Comparison of ENCODE assay signal across 30 cellular contexts in the genomic region with DNA sequence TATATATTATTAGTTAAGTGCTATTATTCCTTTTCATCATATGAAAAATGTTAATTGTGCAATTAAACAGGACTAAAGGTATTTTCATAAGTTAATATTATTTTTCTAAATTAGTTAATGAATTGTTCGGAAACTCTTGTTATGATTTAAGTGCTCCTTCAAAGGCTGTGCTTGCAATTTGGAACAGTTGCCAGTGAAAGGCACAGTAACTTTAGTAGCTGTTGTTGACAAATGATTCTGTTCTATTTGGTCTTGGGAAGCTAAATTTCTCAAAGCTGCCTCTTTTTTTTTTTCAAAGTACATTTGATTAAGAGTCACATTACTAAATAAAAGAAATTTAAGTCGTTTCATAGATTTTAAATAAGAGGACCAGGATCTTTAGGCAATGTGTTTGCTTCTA. TPM values are rescaled to one million over a fixed set of nuclear protein-coding genes. Genes with fewer than 3 reads are reported as not detected.
"Had no signal": no experiment of that assay in that cellular context is flagged by ENCODE, and none has a peak within 500 bp of the region (broad histone marks: within the 10 kb centered on the region; RNA-seq: fewer than 3 reads in every experiment).

No MANE protein-coding gene starts in this region.

- DNase-seq: islet precursor cell; kidney glomerular epithelial cell; left cardiac atrium; lower lobe of right lung; mammary epithelial cell; mesenchymal stem cell; midbrain; mucosa of descending colon; naive thymus-derived CD4-positive, alpha-beta T cell; pancreas; retina; right cardiac atrium; stimulated activated CD4-positive, alpha-beta T cell treated with anti-CD3 and anti-CD28 coated beads, Interleukin-12 subunit alpha, Interleukin-12 subunit beta, amount 100 ng/mL, for 4 hours; stimulated activated CD4-positive, alpha-beta T cell treated with anti-CD3 and anti-CD28 coated beads, Interleukin-15, amount 100 ng/mL, for 24 hours; stimulated activated CD4-positive, alpha-beta T cell treated with anti-CD3 and anti-CD28 coated beads, Interleukin-2, amount 100 ng/mL, for 24 hours; stimulated activated CD4-positive, alpha-beta T cell treated with anti-CD3 and anti-CD28 coated beads, Interleukin-4, amount 100 ng/mL, for 1 hour; stimulated activated naive B cell treated with anti-CD40 and anti-IgM and Interleukin-4, amounts not matched to agents 10 μg/mL and 1 μg/mL and 100 μg/mL, for 72 hours; stimulated activated naive CD8-positive, alpha-beta T cell treated with anti-CD3 and anti-CD28 coated beads, Interleukin-15, Interleukin-2, amounts not matched to agents 100 U/mL and 50 U/mL, for 24 hours; stomach; testis; thyroid gland; transverse colon; upper lobe of left lung had no signal

- H3K27me3 Mint-ChIP-seq: naive thymus-derived CD4-positive, alpha-beta T cell; natural killer cell treated with Interleukin-12 subunit alpha and Interleukin-12 subunit beta and Interleukin-15 and Interleukin-18, amount 100 ng/mL, for 72 hours; stimulated activated naive B cell treated with anti-CD40 and anti-IgM and Interleukin-4, amounts not matched to agents 10 μg/mL and 1 μg/mL and 100 μg/mL, for 72 hours had no signal

- H3K4me3 ChIP-seq: lower lobe of right lung, mucosa of descending colon, pancreas, prostate gland, skin epidermis, stomach, testis, thyroid gland, transverse colon, upper lobe of left lung, vagina had no signal

- H3K36me3 ChIP-seq: lower lobe of right lung, pancreas, prostate gland, stomach, thyroid gland, transverse colon, upper lobe of left lung, vagina had no signal

- H3K4me3 Mint-ChIP-seq: naive thymus-derived CD4-positive, alpha-beta T cell; natural killer cell treated with Interleukin-12 subunit alpha and Interleukin-12 subunit beta and Interleukin-15 and Interleukin-18, amount 100 ng/mL, for 72 hours; stimulated activated naive B cell treated with anti-CD40 and anti-IgM and Interleukin-4, amounts not matched to agents 10 μg/mL and 1 μg/mL and 100 μg/mL, for 72 hours had no signal

- H3K27ac Mint-ChIP-seq: naive thymus-derived CD4-positive, alpha-beta T cell; natural killer cell treated with Interleukin-12 subunit alpha and Interleukin-12 subunit beta and Interleukin-15 and Interleukin-18, amount 100 ng/mL, for 72 hours; stimulated activated naive B cell treated with anti-CD40 and anti-IgM and Interleukin-4, amounts not matched to agents 10 μg/mL and 1 μg/mL and 100 μg/mL, for 72 hours had no signal

- H3K9me3 ChIP-seq: lower lobe of right lung, mucosa of descending colon, pancreas, prostate gland, stomach, testis, thyroid gland, transverse colon, upper lobe of left lung, vagina had no signal

- H3K27me3 ChIP-seq: pancreas, stomach, testis, thyroid gland, transverse colon, upper lobe of left lung, vagina had no signal

- FAIRE-seq: pancreas had no signal

- H3K4me1 ChIP-seq: lower lobe of right lung, pancreas, prostate gland, testis, thyroid gland, transverse colon, vagina had no signal

- H3K27ac ChIP-seq: lower lobe of right lung, pancreas, prostate gland, skin epidermis, stomach, testis, thyroid gland, transverse colon, upper lobe of left lung, vagina had no signal

- H3K4me1 Mint-ChIP-seq: naive thymus-derived CD4-positive, alpha-beta T cell; stimulated activated naive B cell treated with anti-CD40 and anti-IgM and Interleukin-4, amounts not matched to agents 10 μg/mL and 1 μg/mL and 100 μg/mL, for 72 hours had no signal

- H3K36me3 Mint-ChIP-seq: naive thymus-derived CD4-positive, alpha-beta T cell; natural killer cell treated with Interleukin-12 subunit alpha and Interleukin-12 subunit beta and Interleukin-15 and Interleukin-18, amount 100 ng/mL, for 72 hours; stimulated activated naive B cell treated with anti-CD40 and anti-IgM and Interleukin-4, amounts not matched to agents 10 μg/mL and 1 μg/mL and 100 μg/mL, for 72 hours had no signal

- ATAC-seq: left cardiac atrium; left lobe of liver; mucosa of descending colon; naive thymus-derived CD4-positive, alpha-beta T cell; natural killer cell treated with Interleukin-12 subunit alpha and Interleukin-12 subunit beta and Interleukin-15 and Interleukin-18, amount 100 ng/mL, for 72 hours; pancreas; right cardiac atrium; sciatic nerve; stimulated activated naive B cell treated with anti-CD40 and anti-IgM and Interleukin-4, amounts not matched to agents 10 μg/mL and 1 μg/mL and 100 μg/mL, for 72 hours; stimulated activated naive CD8-positive, alpha-beta T cell treated with anti-CD3 and anti-CD28 coated beads, Interleukin-15, Interleukin-2, amounts not matched to agents 100 U/mL and 50 U/mL, for 24 hours had no signal

RNA-seq across cellular contexts. Expression of a gene that starts 40.7 kb away (rescaled TPM):
- total RNA-seq: naive thymus-derived CD4-positive, alpha-beta T cell; natural killer cell treated with Interleukin-12 subunit alpha and Interleukin-12 subunit beta and Interleukin-15 and Interleukin-18, amount 100 ng/mL, for 72 hours had no signal
- polyA plus RNA-seq: mammary epithelial cell; naive thymus-derived CD4-positive, alpha-beta T cell; neural cell had no signal
